Comparison of ENCODE assay signal across 26 cellular contexts in genomic region chr10:66049335-66049734, GRCh38.
"Had no signal": no experiment of that assay in that cellular context is flagged by ENCODE, and none has a peak within 500 bp of the region (broad histone marks: within the 10 kb centered on the region; RNA-seq: fewer than 3 reads in every experiment).

No MANE protein-coding gene starts in this region.

- H3K27me3 ChIP-seq: colonic mucosa, dorsolateral prefrontal cortex, esophagus muscularis mucosa, esophagus squamous epithelium, foreskin keratinocyte, gastrocnemius medialis, gastroesophageal sphincter, heart left ventricle had no signal

- H3K27ac Mint-ChIP-seq: dendritic cell treated with granulocyte-macrophage colony-stimulating factor and Interleukin-4, amounts not matched to agents 40 ng/mL and 50 ng/mL, for 4 days; effector memory CD8-positive, alpha-beta T cell; endodermal cell had no signal

- ATAC-seq: effector memory CD8-positive, alpha-beta T cell; esophagus mucosa; foreskin keratinocyte; gastrocnemius medialis; gastroesophageal sphincter; heart left ventricle had no signal

- H3K27ac ChIP-seq: colonic mucosa, coronary artery, dorsolateral prefrontal cortex, epithelial cell of prostate, esophagus muscularis mucosa, esophagus squamous epithelium, foreskin keratinocyte, gastrocnemius medialis, gastroesophageal sphincter, heart left ventricle had no signal

- H3K4me1 Mint-ChIP-seq: endodermal cell had no signal

- H3K9me3 ChIP-seq: colonic mucosa, gastrocnemius medialis had no signal

- H3K36me3 ChIP-seq: colonic mucosa, esophagus muscularis mucosa, esophagus squamous epithelium, gastrocnemius medialis, gastroesophageal sphincter, heart left ventricle had no signal

- H3K4me3 ChIP-seq: colonic mucosa, coronary artery, dorsolateral prefrontal cortex, esophagus muscularis mucosa, esophagus squamous epithelium, gastrocnemius medialis, gastroesophageal sphincter, heart left ventricle had no signal

- H3K4me1 ChIP-seq: colonic mucosa, esophagus muscularis mucosa, esophagus squamous epithelium, foreskin keratinocyte, gastrocnemius medialis, gastroesophageal sphincter, heart left ventricle had no signal

- DNase-seq: colonic mucosa; cortex of kidney; dermis blood vessel endothelial cell; dorsolateral prefrontal cortex; effector CD4-positive, alpha-beta T cell; effector CD8-positive, alpha-beta T cell; effector memory CD4-positive, alpha-beta T cell; effector memory CD8-positive, alpha-beta T cell; endodermal cell; erythroblast; esophagus squamous epithelium; foreskin fibroblast; foreskin keratinocyte; foreskin melanocyte; gastrocnemius medialis; head of caudate nucleus; heart left ventricle had no signal

- H3K27me3 Mint-ChIP-seq: dendritic cell treated with granulocyte-macrophage colony-stimulating factor and Interleukin-4, amounts not matched to agents 40 ng/mL and 50 ng/mL, for 4 days; effector memory CD8-positive, alpha-beta T cell had no signal

- H3K4me3 Mint-ChIP-seq: dendritic cell treated with granulocyte-macrophage colony-stimulating factor and Interleukin-4, amounts not matched to agents 40 ng/mL and 50 ng/mL, for 4 days; effector memory CD8-positive, alpha-beta T cell; endodermal cell had no signal

- FAIRE-seq: colon, endothelial cell of umbilical vein, frontal cortex had no signal
